1 cellular context compared by ENCODE assay signal in genomic region chr5:73565166-73565968, GRCh38.
TF ChIP-seq lines count a peak whose summit lies in the region.

Gene ANKRA2 (minus strand): TSS chr5:73565639. CDS start chr5:73562881, 2,758 bp downstream.
Gene UTP15 (plus strand): TSS chr5:73565743. CDS start chr5:73567345, 1,602 bp downstream.

TF ChIP-seq in K562, 482 proteins besides CTCF, POLR2A, EP300 and RAD21 (continued from another document and continues in another):
- TF ChIP-seq ZNF407 (IDR thresholded peaks at IDR 0.05; ENCODE audit: low read depth) = no peak
- no peak for TF ChIP-seq ZNF583 (CRISPR knock-in tag; IDR thresholded peaks at IDR 0.05)
- no peak for TF ChIP-seq ZNF644 (tag; IDR thresholded peaks at IDR 0.05; ENCODE audit: low read depth)
- TF ChIP-seq DDX20 (tag; IDR thresholded peaks at IDR 0.05; ENCODE audit: low read depth) = no peak
- no peak; the same call in 1 of the 2 replicates for TF ChIP-seq SMARCE1 (IDR thresholded peaks at IDR 0.05)
- no peak for TF ChIP-seq RBM22 (IDR thresholded peaks at IDR 0.05; ENCODE audit: low read depth, low read length, poor library complexity, severe bottlenecking)
- no peak for TF ChIP-seq GTF2B (IDR thresholded peaks at IDR 0.05; ENCODE audit: extremely low read depth, insufficient read length)
- no peak for TF ChIP-seq ZNF24 (IDR thresholded peaks at IDR 0.05)
- TF ChIP-seq E2F4 (CRISPR knock-in tag; IDR thresholded peaks at IDR 0.05; ENCODE audit: low read depth) = no peak
- TF ChIP-seq RFX5 (IDR thresholded peaks at IDR 0.05; ENCODE audit: low read depth, low read length) = no peak
- no peak for TF ChIP-seq CCNT2 (IDR thresholded peaks at IDR 0.05; ENCODE audit: borderline replicate concordance, extremely low read depth, insufficient read length, low read depth, low read length)
- TF ChIP-seq KAT7 (CRISPR knock-in tag; IDR thresholded peaks at IDR 0.05; ENCODE audit: borderline replicate concordance) = no peak
- TF ChIP-seq MAFK (IDR thresholded peaks at IDR 0.05; ENCODE audit: low read length) = no peak
- peak; percentile 42; the same call in 1 of the 2 replicates for TF ChIP-seq PML (IDR thresholded peaks at IDR 0.05; ENCODE audit: low read length)
- no peak for TF ChIP-seq ZNF212 (CRISPR knock-in tag; IDR thresholded peaks at IDR 0.05)
- TF ChIP-seq MAZ (CRISPR knock-in tag; conservative IDR thresholded peaks at IDR 0.05 in 1 of 2, IDR thresholded peaks at IDR 0.05 in 1 of 2) = no peak
- TF ChIP-seq HMG20A (CRISPR knock-in tag; conservative IDR thresholded peaks at IDR 0.05) = no peak
- no peak for TF ChIP-seq FOXP4 (CRISPR knock-in tag; IDR thresholded peaks at IDR 0.05; ENCODE audit: borderline replicate concordance)
- TF ChIP-seq PREB (CRISPR knock-in tag; IDR thresholded peaks at IDR 0.05) = no peak
- no peak for TF ChIP-seq ZNF217 (CRISPR knock-in tag; IDR thresholded peaks at IDR 0.05)
- no peak for TF ChIP-seq TRIM24 (IDR thresholded peaks at IDR 0.05)
- TF ChIP-seq ZNF589 (CRISPR knock-in tag; IDR thresholded peaks at IDR 0.05; ENCODE audit: low read depth) = no peak
- TF ChIP-seq NFRKB (IDR thresholded peaks at IDR 0.05; ENCODE audit: low read depth) = peak; percentile 69; the same call in 1 of the 2 replicates
- TF ChIP-seq ESRRB (CRISPR knock-in tag; IDR thresholded peaks at IDR 0.05; ENCODE audit: borderline replicate concordance) = no peak
- no peak for TF ChIP-seq DMBX1 (CRISPR knock-in tag; IDR thresholded peaks at IDR 0.05; ENCODE audit: borderline replicate concordance)
- TF ChIP-seq ETV1 (tag; conservative IDR thresholded peaks at IDR 0.05; ENCODE audit: low read depth) = peak; percentile 59
- no peak for TF ChIP-seq ZNF785 (CRISPR knock-in tag; IDR thresholded peaks at IDR 0.05)
- TF ChIP-seq ZNF507 (tag; conservative IDR thresholded peaks at IDR 0.05) = no peak
- TF ChIP-seq CBX8 (IDR thresholded peaks at IDR 0.05; ENCODE audit: borderline replicate concordance, extremely low read depth, low read depth, low read length, poor library complexity, severe bottlenecking) = no peak
- TF ChIP-seq NFATC3 (IDR thresholded peaks at IDR 0.05) = no peak
- no peak for TF ChIP-seq TAF7 (tag; IDR thresholded peaks at IDR 0.05)
- TF ChIP-seq RBM15 (IDR thresholded peaks at IDR 0.05; ENCODE audit: insufficient read depth, low read length) = no peak
- no peak for TF ChIP-seq CBX5 (IDR thresholded peaks at IDR 0.05; ENCODE audit: borderline replicate concordance, low read depth)
- TF ChIP-seq CREB3L1 (IDR thresholded peaks at IDR 0.05; ENCODE audit: borderline replicate concordance, low read depth) = no peak; the same call in 1 of the 2 replicates
- peak; percentile 91 for TF ChIP-seq GABPA (tag; conservative IDR thresholded peaks at IDR 0.05; ENCODE audit: low read depth)
- no peak for TF ChIP-seq NFIX (CRISPR knock-in tag; IDR thresholded peaks at IDR 0.05; ENCODE audit: low read depth)
- no peak for TF ChIP-seq ZNF232 (CRISPR knock-in tag; IDR thresholded peaks at IDR 0.05)
- 0 out of 2 replicates have a peak, but pooled peaks have one; percentile 32 for TF ChIP-seq ZBTB17 (CRISPR knock-in tag; IDR thresholded peaks at IDR 0.05)
- TF ChIP-seq PCBP2 (IDR thresholded peaks at IDR 0.05; ENCODE audit: low read depth, low read length, poor library complexity, severe bottlenecking) = no peak
- no peak for TF ChIP-seq STAT5B (CRISPR knock-in tag; IDR thresholded peaks at IDR 0.05)
- no peak for TF ChIP-seq NONO (IDR thresholded peaks at IDR 0.05; ENCODE audit: low read depth in 2 of 2, low read length in 1 of 2)
- peak; percentile 68; the same call in 1 of the 2 replicates for TF ChIP-seq ZNF511 (CRISPR knock-in tag; IDR thresholded peaks at IDR 0.05)
- TF ChIP-seq PTBP1 (IDR thresholded peaks at IDR 0.05; ENCODE audit: low read depth, low read length) = no peak
- no peak for TF ChIP-seq THRB (CRISPR knock-in tag; conservative IDR thresholded peaks at IDR 0.05)
- peak; percentile 33 for TF ChIP-seq PRDM10 (IDR thresholded peaks at IDR 0.05; ENCODE audit: partially characterized antibody)
